In the genomic region with DNA sequence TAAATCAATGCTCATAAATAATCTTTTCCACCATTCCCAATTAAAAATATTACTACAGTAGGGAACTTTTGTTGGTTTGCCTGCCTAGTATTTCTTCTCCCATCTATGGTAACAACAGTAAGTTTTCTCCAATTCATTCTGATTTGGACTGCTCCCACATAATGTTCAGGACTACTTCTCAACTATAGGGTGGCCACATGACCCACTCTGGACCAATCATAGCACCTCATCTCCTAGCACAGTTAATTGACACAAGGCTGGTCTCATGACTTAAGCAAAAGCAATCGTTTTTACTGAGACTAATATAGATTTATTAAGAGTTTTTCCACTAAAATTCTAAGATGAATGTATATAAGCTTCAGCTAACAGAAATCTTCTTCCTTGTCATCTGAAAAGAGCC, we compare ENCODE assay signal across 2 cellular contexts.
TF ChIP-seq lines count a peak whose summit lies in the region.

No MANE protein-coding gene starts in this region.

TF ChIP-seq in Ishikawa, 13 proteins besides CTCF, POLR2A, EP300 and RAD21 (continued from another document):
- no peak for TF ChIP-seq TEAD4 (IDR thresholded peaks at IDR 0.05)

TF ChIP-seq in WTC11, 78 proteins besides CTCF, POLR2A, EP300 and RAD21 (continued from another document):
- peak; percentile 76 for TF ChIP-seq USF2 (CRISPR knock-in tag; IDR thresholded peaks at IDR 0.05)
- no peak for TF ChIP-seq JUN (CRISPR knock-in tag; IDR thresholded peaks at IDR 0.05)
TF ChIP-seq in WTC11: peak in this region for 2.
